In genomic region chr10:31876616-31877352, GRCh38 we compare ENCODE assay signal across 24 cellular contexts. TPM values are rescaled to one million over a fixed set of nuclear protein-coding genes. Genes with fewer than 3 reads are reported as not detected.
A peak's percentile ranks its signal among the peaks of the same experiment; 100 is the strongest.
DNase-seq lines count a peak whose midpoint lies in the region; ATAC-seq, FAIRE-seq and TF ChIP-seq lines count a peak whose summit lies in the region.
"Had no signal": no experiment of that assay in that cellular context is flagged by ENCODE, and none has a peak within 500 bp of the region (broad histone marks: within the 10 kb centered on the region; RNA-seq: fewer than 3 reads in every experiment).

No MANE protein-coding gene starts in this region.

- no peaks in the 10 kb centered on the region for H3K36me3 ChIP-seq in CD4-positive, alpha-beta memory T cell (ENCODE audit: insufficient read depth, low read length)
- no peaks in the 10 kb centered on the region for H3K36me3 ChIP-seq in OCI-LY3 (replicated peaks; ENCODE audit: low read depth, low read length)
- no peaks in the 10 kb centered on the region for H3K36me3 ChIP-seq in left lung
- H3K36me3 ChIP-seq: esophagus squamous epithelium, HAP-1, heart right ventricle, neutrophil, right lobe of liver, thoracic aorta had no signal

- H3K27me3 ChIP-seq in CD4-positive, alpha-beta memory T cell (ENCODE audit: insufficient read depth, low read length): no peaks in the 10 kb centered on the region
- H3K27me3 ChIP-seq in OCI-LY3 (ENCODE audit: low read depth, low read length) (no peaks in the 10 kb centered on the region), left lung (no peaks in the 10 kb centered on the region)
- H3K27me3 ChIP-seq: esophagus squamous epithelium, heart right ventricle, neutrophil, right lobe of liver had no signal

- CTCF ChIA-PET in CD4-positive, alpha-beta memory T cell (lab: Charles Lee; ENCODE audit: partially characterized antibody): no interaction called here

- H2AFZ ChIP-seq in OCI-LY3 (ENCODE audit: low read depth, low read length): no peak overlapping the region
- H2AFZ ChIP-seq: PC-9 had no signal

- peaks cover 2 to 6% of the 10 kb centered on the region in 2 donors for H3K36me3 Mint-ChIP-seq in CD4-positive, alpha-beta memory T cell
- no peaks in the 10 kb centered on the region for H3K36me3 Mint-ChIP-seq in immature natural killer cell

- peak; percentile 80 for FAIRE-seq in GM18507 (lab: Jason Lieb, UNC)
- FAIRE-seq: bronchial epithelial cell had no signal

- intact Hi-C loops in CD4-positive, alpha-beta memory T cell (cut with micrococcal nuclease): no loop called here
- intact Hi-C loops in left lung (cut with DNase I): no loop called here

- no peak overlapping the region for H3K27ac ChIP-seq in CD4-positive, alpha-beta memory T cell (ENCODE audit: low read depth, low read length)
- H3K27ac ChIP-seq in OCI-LY3 (ENCODE audit: low read length) (no peak overlapping the region), left lung (no peak overlapping the region)
- H3K27ac ChIP-seq: heart right ventricle, neutrophil, PC-9, right lobe of liver, thoracic aorta had no signal

- no peak for DNase-seq in CD4-positive, alpha-beta memory T cell
- DNase-seq in GM18507 (ENCODE audit: extremely low spot score, insufficient read length, low read depth) (no peak), left lung (no peak), immature natural killer cell (no peak), nucleus accumbens (lab: John Stamatoyannopoulos, UW) (no peak), NCI-H187 (lab: John Stamatoyannopoulos, UW) (no peak)
- DNase-seq: activated CD4-positive, alpha-beta T cell treated with anti-CD3 and anti-CD28 coated beads, Interleukin-2, amount 50 U/mL, for 1 hour; activated naive CD8-positive, alpha-beta T cell treated with anti-CD3 and anti-CD28 coated beads, Interleukin-2, amount 50 U/mL, for 24 hours; activated T-cell treated with anti-CD3 and anti-CD28 coated beads, Interleukin-2, amount 50 U/mL, for 1 hour; esophagus squamous epithelium; heart right ventricle; NCI-H1048; NCI-H69; PC-9; right lobe of liver; SK-N-SH; stimulated activated CD4-positive, alpha-beta T cell treated with anti-CD3 and anti-CD28 coated beads, Interleukin-2, amount 100 ng/mL, for 24 hours had no signal

- peak overlapping the region in 4 of 7 donors; percentile 7 to 33 (median 16) for H3K27ac Mint-ChIP-seq in CD4-positive, alpha-beta memory T cell
- no peak overlapping the region for H3K27ac Mint-ChIP-seq in immature natural killer cell
- H3K27ac Mint-ChIP-seq: activated naive CD8-positive, alpha-beta T cell treated with anti-CD3 and anti-CD28 coated beads, Interleukin-2, amount 50 U/mL, for 24 hours; B cell had no signal

- H3K4me3 ChIP-seq in CD4-positive, alpha-beta memory T cell (ENCODE audit: low read length in 2 of 2): no peak overlapping the region
- H3K4me3 ChIP-seq in OCI-LY3 (ENCODE audit: low read length) (0 out of 2 replicates have a peak overlapping the region, but pooled peaks have one; percentile 17), left lung (no peak overlapping the region)
- H3K4me3 ChIP-seq: esophagus squamous epithelium, HAP-1, heart right ventricle, PC-9, right lobe of liver, thoracic aorta had no signal

- POLR2A ChIA-PET in CD4-positive, alpha-beta memory T cell (lab: Charles Lee; ENCODE audit: partially characterized antibody): interaction anchor here (0.7 kb wide), 1 partner anchor 517 kb away, joined by 3 read pairs; no protein-coding TSS in a partner anchor

- peaks cover 15 to 28% (median 22%) of the 10 kb centered on the region in 4 donors for H3K4me1 Mint-ChIP-seq in CD4-positive, alpha-beta memory T cell
- H3K4me1 Mint-ChIP-seq in immature natural killer cell: peaks cover 6 to 36% of the 10 kb centered on the region in 2 donors

- no peak overlapping the region for H3K9ac ChIP-seq in OCI-LY3 (ENCODE audit: low read length)
- H3K9ac ChIP-seq: SK-N-SH had no signal

- peaks cover 6% of the 10 kb centered on the region for H3K4me1 ChIP-seq in CD4-positive, alpha-beta memory T cell (ENCODE audit: insufficient read depth, low read length)
- H3K4me1 ChIP-seq in OCI-LY3 (ENCODE audit: low read length): peaks cover 16% of the 10 kb centered on the region
- peaks cover 0 to 12% of the 10 kb centered on the region in 2 donors for H3K4me1 ChIP-seq in left lung

- TF ChIP-seq CTCF in OCI-LY3 (IDR thresholded peaks at IDR 0.05; ENCODE audit: low read depth, low read length) (no peak), left lung (IDR thresholded peaks at IDR 0.05) (no peak)

- H4K20me1 ChIP-seq in OCI-LY3 (ENCODE audit: insufficient read depth, low read length): no peaks in the 10 kb centered on the region

- H3K9me3 ChIP-seq in CD4-positive, alpha-beta memory T cell (ENCODE audit: control insufficient read depth in 1 of 2, low read length in 2 of 2): no peaks in the 10 kb centered on the region
- no peaks in the 10 kb centered on the region for H3K9me3 ChIP-seq in OCI-LY3 (ENCODE audit: insufficient read depth, low read length)
- no peaks in the 10 kb centered on the region for H3K9me3 ChIP-seq in left lung
- H3K9me3 ChIP-seq: esophagus squamous epithelium, HAP-1, heart right ventricle, neutrophil, right lobe of liver, SK-N-SH, thoracic aorta had no signal

- H3K27me3 Mint-ChIP-seq in CD4-positive, alpha-beta memory T cell: no peaks in the 10 kb centered on the region
- H3K27me3 Mint-ChIP-seq in immature natural killer cell (ENCODE audit: low read depth in 3 of 3): peaks cover 0 to 2% (median 0%) of the 10 kb centered on the region in 3 donors
- H3K27me3 Mint-ChIP-seq: activated naive CD8-positive, alpha-beta T cell treated with anti-CD3 and anti-CD28 coated beads, Interleukin-2, amount 50 U/mL, for 24 hours; B cell had no signal

- peak overlapping the region in 6 of 8 donors; percentile 4 to 60 (median 49) for H3K4me3 Mint-ChIP-seq in CD4-positive, alpha-beta memory T cell
- H3K4me3 Mint-ChIP-seq in immature natural killer cell: no peak overlapping the region
- H3K4me3 Mint-ChIP-seq: activated naive CD8-positive, alpha-beta T cell treated with anti-CD3 and anti-CD28 coated beads, Interleukin-2, amount 50 U/mL, for 24 hours; B cell had no signal

- H3K79me2 ChIP-seq in OCI-LY3 (ENCODE audit: low read length): no peaks in the 10 kb centered on the region

- H3K9me3 Mint-ChIP-seq in CD4-positive, alpha-beta memory T cell: no peaks in the 10 kb centered on the region
- no peaks in the 10 kb centered on the region for H3K9me3 Mint-ChIP-seq in immature natural killer cell
- H3K9me3 Mint-ChIP-seq: activated naive CD8-positive, alpha-beta T cell treated with anti-CD3 and anti-CD28 coated beads, Interleukin-2, amount 50 U/mL, for 24 hours had no signal

- ATAC-seq in left lung (peak; percentile 70), GM18517 (IDR thresholded peaks at IDR 0.05; ENCODE audit: unreplicated experiment) (no peak)
- ATAC-seq: activated naive CD8-positive, alpha-beta T cell treated with anti-CD3 and anti-CD28 coated beads, Interleukin-2, amount 50 U/mL, for 24 hours; heart right ventricle had no signal

- peak overlapping the region; percentile 49 for H3K4me2 ChIP-seq in OCI-LY3 (ENCODE audit: low read length)
- H3K4me2 ChIP-seq: PC-9, SK-N-SH had no signal

RNA-seq across cellular contexts. Expression of gene ARHGAP12, which starts 51.8 kb away (rescaled TPM):
- 10 to 100 TPM; 30.1 to 31.2 TPM for total RNA-seq in CD4-positive, alpha-beta memory T cell
- 10 to 100 TPM in 1 of 2 donors, 1 to 10 TPM in 1; 9.6 to 13.0 TPM for polyA plus RNA-seq in CD4-positive, alpha-beta memory T cell
- 10 to 100 TPM; 25.5 TPM for total RNA-seq in left lung
- 10 to 100 TPM in 1 of 3 donors, 1 to 10 TPM in 2; 6.2 to 11.8 (median 8.1) TPM for polyA plus RNA-seq in immature natural killer cell

Comparison
In these comparisons a context has a peak if more than half of its experiments do, and no peak if none do; other contexts are left out.
1. H3K27ac Mint-ChIP-seq: peak in CD4-positive, alpha-beta memory T cell (4 of 7); none in immature natural killer cell (0 of 6).
2. H3K4me3 Mint-ChIP-seq: peak in CD4-positive, alpha-beta memory T cell (6 of 8); none in immature natural killer cell (0 of 5).